ENCODE assay signal across 13 cellular contexts in genomic region chr20:5150226-5151076, GRCh38. TPM values are rescaled to one million over a fixed set of nuclear protein-coding genes. Genes with fewer than 3 reads are reported as not detected.
DNase-seq lines count a peak whose midpoint lies in the region; ATAC-seq, FAIRE-seq and TF ChIP-seq lines count a peak whose summit lies in the region.
"Had no signal": no experiment of that assay in that cellular context is flagged by ENCODE, and none has a peak within 500 bp of the region (broad histone marks: within the 10 kb centered on the region; RNA-seq: fewer than 3 reads in every experiment).

No MANE protein-coding gene starts in this region.

- CTCF ChIA-PET in IMR-90 (lab: Yijun Ruan, JAX), result interaction anchor here (0.6 kb wide), 1 partner anchor 34 kb away, joined by 3 read pairs; no protein-coding TSS in a partner anchor
- CTCF ChIA-PET in CD4-positive, alpha-beta T cell (lab: Charles Lee), result no interaction called here

- H3K9ac ChIP-seq in IMR-90 (ENCODE audit: low read depth, low read length) (no peak overlapping the region), astrocyte (ENCODE audit: low read length) (no peak overlapping the region)

- dilution Hi-C loops in IMR-90 (cut with HindIII; ENCODE audit: low sequenced_read_pairs, unreplicated experiment), result no loop called here

- H3K4me2 ChIP-seq in IMR-90 (ENCODE audit: low read depth, low read length), result no peak overlapping the region
- peak overlapping the region; percentile 20 for H3K4me2 ChIP-seq in astrocyte (ENCODE audit: low read length)

- peak; percentile 58 for DNase-seq in IMR-90
- DNase-seq in astrocyte (ENCODE audit: low read depth), result peak; percentile 60
- DNase-seq in left ventricle myocardium superior, result no peak
- DNase-seq in small intestine, result peak; percentile 77
- no peak for DNase-seq in left lung
- DNase-seq in CD4-positive, alpha-beta T cell, result no peak
- DNase-seq in activated naive CD4-positive, alpha-beta T cell treated with Interleukin-2 at 50 U/mL for 16 hours, result no peak
- DNase-seq: DND-41; GOT3; NCI-H1105 treated with DMSO at 0.1 percent for 48 hours; stimulated activated naive B cell treated with anti-CD40 and anti-IgM and Interleukin-4, amounts not matched to agents 10 μg/mL and 1 μg/mL and 100 μg/mL, for 72 hours had no signal

- H3K14ac ChIP-seq in IMR-90 (replicated peaks; ENCODE audit: low read depth, low read length), result peak overlapping the region; percentile 86

- no peak overlapping the region for H3K56ac ChIP-seq in IMR-90 (ENCODE audit: extremely low read depth, insufficient read depth, low read length)

- peak overlapping the region in 1 of 2 experiments; percentile 46; a peak in 2 of 4 replicates for H4K8ac ChIP-seq in IMR-90 (ENCODE audit: low read depth in 2 of 2, low read length in 2 of 2)

- TF ChIP-seq RAD21 in IMR-90 (IDR thresholded peaks at IDR 0.05; ENCODE audit: low read length), result no peak

- H4K91ac ChIP-seq in IMR-90 (ENCODE audit: insufficient read depth, low read depth, low read length), result peak overlapping the region; percentile 28; the same call in 1 of the 2 replicates

- FAIRE-seq in astrocyte (lab: Jason Lieb, UNC), result no peak
- no peak for FAIRE-seq in small intestine (lab: Jason Lieb, UNC)

- no peaks in the 10 kb centered on the region; the same call in 1 of the 2 replicates for H3K36me3 ChIP-seq in IMR-90 (ENCODE audit: control insufficient read depth, insufficient read depth, low read length)
- H3K36me3 ChIP-seq in astrocyte (ENCODE audit: insufficient read depth, low read length), result no peaks in the 10 kb centered on the region
- no peaks in the 10 kb centered on the region for H3K36me3 ChIP-seq in small intestine (ENCODE audit: control insufficient read depth in 2 of 2, insufficient read depth in 2 of 2, low read length in 2 of 2)
- no peaks in the 10 kb centered on the region for H3K36me3 ChIP-seq in left lung

- H3K27me3 ChIP-seq in IMR-90 (ENCODE audit: control insufficient read depth, insufficient read depth, low read length), result no peaks in the 10 kb centered on the region
- no peaks in the 10 kb centered on the region for H3K27me3 ChIP-seq in astrocyte (ENCODE audit: insufficient read depth, low read length)
- H3K27me3 ChIP-seq in small intestine (ENCODE audit: control insufficient read depth in 2 of 2, insufficient read depth in 2 of 2, low read length in 2 of 2), result no peaks in the 10 kb centered on the region
- H3K27me3 ChIP-seq in left lung, result no peaks in the 10 kb centered on the region
- no peaks in the 10 kb centered on the region for H3K27me3 ChIP-seq in CD4-positive, alpha-beta T cell (ENCODE audit: control insufficient read depth, insufficient read depth, low read length)

- H4K5ac ChIP-seq in IMR-90 (ENCODE audit: low read depth, low read length), result no peak overlapping the region

- peak overlapping the region; percentile 69; the same call in 1 of the 2 replicates for H3K23ac ChIP-seq in IMR-90 (ENCODE audit: low read depth, low read length)

- H2BK15ac ChIP-seq in IMR-90 (ENCODE audit: low read depth, low read length), result 0 out of 3 replicates have a peak overlapping the region, but pooled peaks have one; percentile 31

- H3K9me3 Mint-ChIP-seq in astrocyte (ENCODE audit: unreplicated experiment), result no peaks in the 10 kb centered on the region
- H3K9me3 Mint-ChIP-seq in CD4-positive, alpha-beta T cell, result no peaks in the 10 kb centered on the region
- H3K9me3 Mint-ChIP-seq: memory B cell; stimulated activated naive B cell treated with anti-CD40 and anti-IgM and Interleukin-4, amounts not matched to agents 10 μg/mL and 1 μg/mL and 100 μg/mL, for 72 hours had no signal

- 95% methylated on average over 4 of the region's 13 CpGs; no CpG with 5 or more reads in 1 of the 2 experiments for WGBS in IMR-90 (ENCODE audit: extremely low coverage in 2 of 2, insufficient read length in 1 of 2), 2 experiments
- 54 to 72% (median 67%) methylated on average over 13 of the region's 13 CpGs for WGBS in small intestine, 3 donors

- no peak overlapping the region for H3K27ac ChIP-seq in IMR-90 (ENCODE audit: insufficient read depth, low read length)
- H3K27ac ChIP-seq in astrocyte (ENCODE audit: low read depth, low read length), result no peak overlapping the region
- peak overlapping the region; percentile 15 to 32 for H3K27ac ChIP-seq in small intestine (ENCODE audit: low read depth in 1 of 2, low read length in 1 of 2)
- H3K27ac ChIP-seq in left lung, result no peak overlapping the region
- H3K27ac ChIP-seq in CD4-positive, alpha-beta T cell (ENCODE audit: low read depth, low read length), result no peak overlapping the region
- H3K27ac ChIP-seq: VCaP had no signal

- intact Hi-C loops in IMR-90 (cut with micrococcal nuclease), result no loop called here
- intact Hi-C loops in left ventricle myocardium superior (cut with micrococcal nuclease), result no loop called here
- intact Hi-C loops in left lung (cut with DNase I), result no loop called here
- intact Hi-C loops in CD4-positive, alpha-beta T cell (cut with DNase I, micrococcal nuclease), result no loop called here

- TF ChIP-seq CTCF in IMR-90 (conservative IDR thresholded peaks at IDR 0.05; ENCODE audit: low read depth, low read length) (no peak), astrocyte (IDR thresholded peaks at IDR 0.05; ENCODE audit: insufficient read depth, low read depth, low read length) (no peak), left lung (IDR thresholded peaks at IDR 0.05) (no peak)
- no peak for TF ChIP-seq CTCF in CD4-positive, alpha-beta T cell (IDR thresholded peaks at IDR 0.05)

- H2BK20ac ChIP-seq in IMR-90 (ENCODE audit: low read depth, low read length), result 0 out of 2 replicates have a peak overlapping the region, but pooled peaks have one; percentile 23

- no peak for TF ChIP-seq POLR2A in IMR-90 (IDR thresholded peaks at IDR 0.05; ENCODE audit: low read depth, low read length)

- peak overlapping the region; percentile 42; the same call in 1 of the 2 replicates for H2AK5ac ChIP-seq in IMR-90 (ENCODE audit: low read depth, low read length)

- ATAC-seq in IMR-90 (ENCODE audit: low read depth) (peak; percentile 11; the same call in 1 of the 2 replicates), left ventricle myocardium superior (peak; percentile 67), left lung (no peak)
- no peak for ATAC-seq in CD4-positive, alpha-beta T cell (ENCODE audit: poor library complexity)
- ATAC-seq: stimulated activated naive B cell treated with anti-CD40 and anti-IgM and Interleukin-4, amounts not matched to agents 10 μg/mL and 1 μg/mL and 100 μg/mL, for 72 hours had no signal

- H3K4me3 ChIP-seq in IMR-90 (ENCODE audit: insufficient read depth, low read depth, low read length) (no peak overlapping the region), astrocyte (ENCODE audit: insufficient read depth, low read depth, low read length) (no peak overlapping the region), small intestine (ENCODE audit: low read depth in 1 of 2, low read length in 2 of 2) (no peak overlapping the region), left lung (no peak overlapping the region)

- peaks cover 11% of the 10 kb centered on the region for H3K4me1 Mint-ChIP-seq in astrocyte (ENCODE audit: low read depth, unreplicated experiment)
- H3K4me1 Mint-ChIP-seq in CD4-positive, alpha-beta T cell (ENCODE audit: low read depth), result peaks cover 80% of the 10 kb centered on the region

- H4K20me1 ChIP-seq in IMR-90 (ENCODE audit: insufficient read depth, low read length) (peaks cover 24% of the 10 kb centered on the region), astrocyte (ENCODE audit: insufficient read depth, low read length) (peaks cover 55% of the 10 kb centered on the region)

- H2AFZ ChIP-seq in IMR-90 (replicated peaks; ENCODE audit: low read length, poor library complexity) (no peak overlapping the region), astrocyte (ENCODE audit: low read depth, low read length) (peak overlapping the region; percentile 0)

- H3K4me3 Mint-ChIP-seq in astrocyte (ENCODE audit: unreplicated experiment), result no peak overlapping the region
- no peak overlapping the region for H3K4me3 Mint-ChIP-seq in CD4-positive, alpha-beta T cell
- H3K4me3 Mint-ChIP-seq: memory B cell; stimulated activated naive B cell treated with anti-CD40 and anti-IgM and Interleukin-4, amounts not matched to agents 10 μg/mL and 1 μg/mL and 100 μg/mL, for 72 hours had no signal

- peaks cover 68% of the 10 kb centered on the region for H3K79me2 ChIP-seq in astrocyte (ENCODE audit: insufficient read depth, low read length)

- 0 out of 2 replicates have a peak overlapping the region, but pooled peaks have one; percentile 66 for H3K18ac ChIP-seq in IMR-90 (ENCODE audit: low read depth, low read length)

- H3K4ac ChIP-seq in IMR-90 (ENCODE audit: low read depth, low read length), result peak overlapping the region; percentile 48

- peaks cover 44% of the 10 kb centered on the region for H3K9me1 ChIP-seq in IMR-90 (ENCODE audit: insufficient read depth, low read length)

- peak overlapping the region; percentile 17 for H2BK5ac ChIP-seq in IMR-90 (ENCODE audit: low read depth, low read length, poor library complexity, severe bottlenecking)

- no peaks in the 10 kb centered on the region for H3K27me3 Mint-ChIP-seq in astrocyte (ENCODE audit: low read depth, unreplicated experiment)
- no peaks in the 10 kb centered on the region for H3K27me3 Mint-ChIP-seq in CD4-positive, alpha-beta T cell
- H3K27me3 Mint-ChIP-seq: memory B cell; stimulated activated naive B cell treated with anti-CD40 and anti-IgM and Interleukin-4, amounts not matched to agents 10 μg/mL and 1 μg/mL and 100 μg/mL, for 72 hours had no signal

- in situ Hi-C loops in IMR-90 (cut with MboI; ENCODE audit: low sequenced_read_pairs), result no loop called here

- H3K9me3 ChIP-seq in IMR-90 (ENCODE audit: control insufficient read depth, insufficient read depth, low read length) (no peaks in the 10 kb centered on the region), astrocyte (ENCODE audit: insufficient read depth, low read depth, low read length) (no peaks in the 10 kb centered on the region), small intestine (ENCODE audit: control insufficient read depth, low read depth) (no peaks in the 10 kb centered on the region), left lung (no peaks in the 10 kb centered on the region)
- H3K9me3 ChIP-seq in CD4-positive, alpha-beta T cell (ENCODE audit: control insufficient read depth, low read length), result no peaks in the 10 kb centered on the region

- peaks cover 38 to 96% of the 10 kb centered on the region in 2 experiments for H3K79me1 ChIP-seq in IMR-90 (ENCODE audit: low read depth in 1 of 2, low read length in 2 of 2)

- BruUV-seq in IMR-90 (replicated peaks; lab: Mats Ljungman, UMichigan), result no TSS peak

- peaks cover 23% of the 10 kb centered on the region for H3K4me1 ChIP-seq in IMR-90 (ENCODE audit: control insufficient read depth, insufficient read depth, low read length)
- peaks cover 11% of the 10 kb centered on the region for H3K4me1 ChIP-seq in astrocyte (ENCODE audit: insufficient read depth, low read length)
- peaks cover 0 to 20% of the 10 kb centered on the region in 2 donors for H3K4me1 ChIP-seq in small intestine (ENCODE audit: control insufficient read depth in 2 of 2, insufficient read depth in 1 of 2, low read depth in 1 of 2, low read length in 1 of 2)
- H3K4me1 ChIP-seq in left lung, result peaks cover 0 to 75% of the 10 kb centered on the region in 2 donors

- peaks cover 9% of the 10 kb centered on the region for H3K36me3 Mint-ChIP-seq in astrocyte (ENCODE audit: low read depth, unreplicated experiment)
- H3K36me3 Mint-ChIP-seq in CD4-positive, alpha-beta T cell (ENCODE audit: low read depth), result peaks cover 19% of the 10 kb centered on the region

- peak overlapping the region; percentile 20; the same call in 1 of the 2 replicates for H2BK120ac ChIP-seq in IMR-90 (ENCODE audit: low read depth, low read length)

- peak overlapping the region; percentile 60 for H2AK9ac ChIP-seq in IMR-90 (replicated peaks; ENCODE audit: low read depth, low read length, poor library complexity)

- POLR2A ChIA-PET in IMR-90 (lab: Charles Lee; ENCODE audit: unreplicated experiment), result no interaction called here
- POLR2A ChIA-PET in CD4-positive, alpha-beta T cell (lab: Charles Lee), result no interaction called here

- H3K27ac Mint-ChIP-seq in astrocyte (ENCODE audit: unreplicated experiment), result no peak overlapping the region
- H3K27ac Mint-ChIP-seq in CD4-positive, alpha-beta T cell, result no peak overlapping the region
- H3K27ac Mint-ChIP-seq: memory B cell; stimulated activated naive B cell treated with anti-CD40 and anti-IgM and Interleukin-4, amounts not matched to agents 10 μg/mL and 1 μg/mL and 100 μg/mL, for 72 hours had no signal

RNA-seq across cellular contexts. Expression of gene CDS2, which starts 23.6 kb away (rescaled TPM):
- total RNA-seq in IMR-90 (2012; rRNA removed) (47.1 and 57.5 TPM in 2 replicates), astrocyte (46.3 and 53.9 TPM in 2 replicates), left ventricle myocardium superior (68.9 TPM), left lung (10 to 100 TPM; 59.6 to 61.0 TPM)
- polyA plus RNA-seq in IMR-90 (2012; rRNA removed) (14.2 and 17.0 TPM in 2 replicates), small intestine (10 to 100 TPM in 1 of 3 donors, 1 to 10 TPM in 2; 2.9 to 13.1 (median 5.1) TPM)
- 5.6 and 7.2 TPM in 2 replicates for polyA plus RNA-seq in IMR-90 (2012; cell fraction: cytosol; rRNA removed)
- 3.1 and 12.8 TPM in 2 replicates for polyA plus RNA-seq in IMR-90 (2012; cell fraction: nucleus; rRNA removed; ENCODE audit: low replicate concordance)
- 10 to 100 TPM; 62.4 to 65.0 TPM for total RNA-seq in CD4-positive, alpha-beta T cell

RNA-seq across cellular contexts. Expression of gene PCNA, which starts 30.7 kb away (rescaled TPM):
- total RNA-seq in IMR-90 (2012; rRNA removed), result 155 and 222 TPM in 2 replicates
- polyA plus RNA-seq in IMR-90 (2012; rRNA removed), result 185 and 213 TPM in 2 replicates
- 92.7 and 174 TPM in 2 replicates for polyA plus RNA-seq in IMR-90 (2012; cell fraction: cytosol; rRNA removed)
- polyA plus RNA-seq in IMR-90 (2012; cell fraction: nucleus; rRNA removed; ENCODE audit: low replicate concordance), result 81.5 and 150 TPM in 2 replicates
- total RNA-seq in astrocyte, result 73.0 and 77.6 TPM in 2 replicates
- total RNA-seq in left ventricle myocardium superior, result 32.6 TPM
- polyA plus RNA-seq in small intestine, result 100 to 1,000 TPM in 1 of 3 donors, 10 to 100 TPM in 2; 57.6 to 144 (median 77.8) TPM
- 10 to 100 TPM; 80.4 to 93.9 TPM for total RNA-seq in left lung
- total RNA-seq in CD4-positive, alpha-beta T cell, result 10 to 100 TPM; 32.6 to 33.0 TPM

RNA-seq across cellular contexts. Expression of gene TMEM230, which starts 37.6 kb away (rescaled TPM):
- 69.2 and 84.4 TPM in 2 replicates for total RNA-seq in IMR-90 (2012; rRNA removed)
- 97.7 and 102 TPM in 2 replicates for polyA plus RNA-seq in IMR-90 (2012; rRNA removed)
- 54.2 and 64.1 TPM in 2 replicates for polyA plus RNA-seq in IMR-90 (2012; cell fraction: cytosol; rRNA removed)
- 12.4 and 30.1 TPM in 2 replicates for polyA plus RNA-seq in IMR-90 (2012; cell fraction: nucleus; rRNA removed; ENCODE audit: low replicate concordance)
- 82.6 and 95.6 TPM in 2 replicates for total RNA-seq in astrocyte
- total RNA-seq in left ventricle myocardium superior, result 88.3 TPM
- 10 to 100 TPM; 82.3 to 85.1 (median 83.2) TPM for polyA plus RNA-seq in small intestine
- total RNA-seq in left lung, result 100 to 1,000 TPM in 1 of 2 donors, 10 to 100 TPM in 1; 98.4 to 112 TPM
- total RNA-seq in CD4-positive, alpha-beta T cell, result 10 to 100 TPM; 22.6 to 27.1 TPM

Comparison
In these comparisons a context has a peak if more than half of its experiments do, and no peak if none do; other contexts are left out.
1. ATAC-seq: peak in IMR-90 (single experiment) and left ventricle myocardium superior (single experiment); none in left lung (single experiment) and CD4-positive, alpha-beta T cell (single experiment).
2. DNase-seq: peak in IMR-90 (single experiment), astrocyte (single experiment) and small intestine (single experiment); none in left ventricle myocardium superior (single experiment), left lung (0 of 2), CD4-positive, alpha-beta T cell (0 of 10) and activated naive CD4-positive, alpha-beta T cell treated with Interleukin-2 at 50 U/mL for 16 hours (single experiment).
3. H3K27ac ChIP-seq: peak in small intestine (2 of 2); none in IMR-90 (single experiment), astrocyte (single experiment), left lung (0 of 2) and CD4-positive, alpha-beta T cell (single experiment).